8 cellular contexts compared by ENCODE assay signal in genomic region chr9:137277329-137278041, GRCh38. TPM values are rescaled to one million over a fixed set of nuclear protein-coding genes. Genes with fewer than 3 reads are reported as not detected.
DNase-seq lines count a peak whose midpoint lies in the region; ATAC-seq and TF ChIP-seq lines count a peak whose summit lies in the region.

TOR4A (plus strand) TSS chr9:137277726; CDS start chr9:137278690, 964 bp downstream.

- H3K27me3 ChIP-seq in kidney epithelial cell (ENCODE audit: control insufficient read depth, insufficient read depth, low read length) = no peaks in the 10 kb centered on the region

- H3K27me3 Mint-ChIP-seq in stimulated activated naive B cell treated with anti-CD40 and anti-IgM and Interleukin-4, amounts not matched to agents 10 μg/mL and 1 μg/mL and 100 μg/mL, for 72 hours = no peaks in the 10 kb centered on the region

- peak within 1 kb of the TSS; percentile 61 for H3K4me3 ChIP-seq in kidney epithelial cell (ENCODE audit: low read depth, low read length)

- H3K4me3 Mint-ChIP-seq in stimulated activated naive B cell treated with anti-CD40 and anti-IgM and Interleukin-4, amounts not matched to agents 10 μg/mL and 1 μg/mL and 100 μg/mL, for 72 hours = peak within 1 kb of the TSS; percentile 89 to 93

- TF ChIP-seq CTCF in kidney epithelial cell (IDR thresholded peaks at IDR 0.05; ENCODE audit: insufficient read depth, low read length, poor library complexity, severe bottlenecking) = peak; percentile 46

- H3K4me1 Mint-ChIP-seq in stimulated activated naive B cell treated with anti-CD40 and anti-IgM and Interleukin-4, amounts not matched to agents 10 μg/mL and 1 μg/mL and 100 μg/mL, for 72 hours = peaks cover 25 to 41% of the 10 kb centered on the region in 2 donors

- DNase-seq in AG08395 (ENCODE audit: low spot score) (peak; percentile 84), RKO (ENCODE audit: low spot score) (peak; percentile 99), cerebellar cortex (ENCODE audit: low spot score) (peak; percentile 67), kidney epithelial cell (ENCODE audit: low read depth) (peak; percentile 65), NCI-H774 (lab: John Stamatoyannopoulos, UW) (no peak)
- peak; percentile 66 for DNase-seq in stimulated activated naive B cell treated with anti-CD40 and anti-IgM and Interleukin-4, amounts not matched to agents 10 μg/mL and 1 μg/mL and 100 μg/mL, for 72 hours

- peak; percentile 84 for ATAC-seq in GM18511 (IDR thresholded peaks at IDR 0.05; ENCODE audit: unreplicated experiment)
- ATAC-seq in HG02981 (IDR thresholded peaks at IDR 0.05; ENCODE audit: unreplicated experiment) = peak; percentile 59
- ATAC-seq in stimulated activated naive B cell treated with anti-CD40 and anti-IgM and Interleukin-4, amounts not matched to agents 10 μg/mL and 1 μg/mL and 100 μg/mL, for 72 hours (replicated peaks) = peak; percentile 77 to 81

- H3K9me3 Mint-ChIP-seq in stimulated activated naive B cell treated with anti-CD40 and anti-IgM and Interleukin-4, amounts not matched to agents 10 μg/mL and 1 μg/mL and 100 μg/mL, for 72 hours = no peaks in the 10 kb centered on the region

- H3K27ac Mint-ChIP-seq in stimulated activated naive B cell treated with anti-CD40 and anti-IgM and Interleukin-4, amounts not matched to agents 10 μg/mL and 1 μg/mL and 100 μg/mL, for 72 hours = peak within 1 kb of the TSS; percentile 98

- H3K36me3 ChIP-seq in kidney epithelial cell (ENCODE audit: control insufficient read depth, insufficient read depth, low read length) = peaks cover 1% of the 10 kb centered on the region

- peaks cover 19 to 22% of the 10 kb centered on the region in 2 donors for H3K36me3 Mint-ChIP-seq in stimulated activated naive B cell treated with anti-CD40 and anti-IgM and Interleukin-4, amounts not matched to agents 10 μg/mL and 1 μg/mL and 100 μg/mL, for 72 hours

RNA-seq across cellular contexts. Expression of gene TOR4A, which starts in this region (rescaled TPM):
- total RNA-seq in kidney epithelial cell = 33.5 and 50.3 TPM in 2 replicates
